Comparison of ENCODE assay signal across 3 cellular contexts in the genomic region with DNA sequence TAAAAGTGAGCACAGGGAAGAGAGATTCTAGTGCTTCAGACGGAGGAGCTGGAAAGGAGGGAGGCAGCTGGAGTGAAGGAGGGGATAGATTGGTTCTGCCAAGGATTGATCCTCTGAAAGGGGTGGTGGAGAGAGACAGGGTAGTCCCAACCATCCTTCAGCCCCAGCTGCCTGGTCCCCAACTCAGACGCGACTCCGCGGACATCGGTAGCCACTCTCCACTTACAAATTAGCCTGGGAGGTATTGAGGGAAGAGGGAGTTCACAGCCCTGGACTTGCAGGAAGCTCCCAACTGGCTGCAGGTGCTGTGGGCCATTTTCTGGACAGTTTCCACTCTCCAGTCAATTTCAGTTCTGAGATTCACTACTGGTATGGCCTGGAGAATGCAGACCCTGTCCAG.
TF ChIP-seq lines count a peak whose summit lies in the region.

No MANE protein-coding gene starts in this region.

TF ChIP-seq in GM23338, 12 proteins besides CTCF, POLR2A, EP300 and RAD21 (continued from another document and continues in another):
- no peak for TF ChIP-seq JUNB (IDR thresholded peaks at IDR 0.05; ENCODE audit: unreplicated experiment)
- no peak for TF ChIP-seq NANOG (IDR thresholded peaks at IDR 0.05; ENCODE audit: borderline replicate concordance)
- no peak for TF ChIP-seq ZNF462 (CRISPR knock-in tag; IDR thresholded peaks at IDR 0.05)
- TF ChIP-seq STAT1 (IDR thresholded peaks at IDR 0.05; ENCODE audit: unreplicated experiment) = no peak
- no peak for TF ChIP-seq POLR2AphosphoS5 (IDR thresholded peaks at IDR 0.05; ENCODE audit: low read depth)
- TF ChIP-seq ZNF331 (CRISPR knock-in tag; IDR thresholded peaks at IDR 0.05; ENCODE audit: low read depth) = no peak
- no peak for TF ChIP-seq ZNF114 (CRISPR knock-in tag; IDR thresholded peaks at IDR 0.05)

TF ChIP-seq in WTC11, 78 proteins besides CTCF, POLR2A, EP300 and RAD21 (continued from another document):
- TF ChIP-seq GRHL2 (CRISPR knock-in tag; IDR thresholded peaks at IDR 0.05; ENCODE audit: insufficient replicate concordance, severe bottlenecking) (no peak), KAT7 (CRISPR knock-in tag; IDR thresholded peaks at IDR 0.05; ENCODE audit: borderline replicate concordance) (no peak), SP1 (CRISPR knock-in tag; conservative IDR thresholded peaks at IDR 0.05) (no peak), PRRX2 (CRISPR knock-in tag; IDR thresholded peaks at IDR 0.05) (no peak), HMGXB4 (CRISPR knock-in tag; IDR thresholded peaks at IDR 0.05) (no peak), ZNF232 (CRISPR knock-in tag; IDR thresholded peaks at IDR 0.05) (no peak), RORB (CRISPR knock-in tag; IDR thresholded peaks at IDR 0.05) (no peak), EMX1 (CRISPR knock-in tag; IDR thresholded peaks at IDR 0.05) (no peak)
- TF ChIP-seq, protein P1, sequence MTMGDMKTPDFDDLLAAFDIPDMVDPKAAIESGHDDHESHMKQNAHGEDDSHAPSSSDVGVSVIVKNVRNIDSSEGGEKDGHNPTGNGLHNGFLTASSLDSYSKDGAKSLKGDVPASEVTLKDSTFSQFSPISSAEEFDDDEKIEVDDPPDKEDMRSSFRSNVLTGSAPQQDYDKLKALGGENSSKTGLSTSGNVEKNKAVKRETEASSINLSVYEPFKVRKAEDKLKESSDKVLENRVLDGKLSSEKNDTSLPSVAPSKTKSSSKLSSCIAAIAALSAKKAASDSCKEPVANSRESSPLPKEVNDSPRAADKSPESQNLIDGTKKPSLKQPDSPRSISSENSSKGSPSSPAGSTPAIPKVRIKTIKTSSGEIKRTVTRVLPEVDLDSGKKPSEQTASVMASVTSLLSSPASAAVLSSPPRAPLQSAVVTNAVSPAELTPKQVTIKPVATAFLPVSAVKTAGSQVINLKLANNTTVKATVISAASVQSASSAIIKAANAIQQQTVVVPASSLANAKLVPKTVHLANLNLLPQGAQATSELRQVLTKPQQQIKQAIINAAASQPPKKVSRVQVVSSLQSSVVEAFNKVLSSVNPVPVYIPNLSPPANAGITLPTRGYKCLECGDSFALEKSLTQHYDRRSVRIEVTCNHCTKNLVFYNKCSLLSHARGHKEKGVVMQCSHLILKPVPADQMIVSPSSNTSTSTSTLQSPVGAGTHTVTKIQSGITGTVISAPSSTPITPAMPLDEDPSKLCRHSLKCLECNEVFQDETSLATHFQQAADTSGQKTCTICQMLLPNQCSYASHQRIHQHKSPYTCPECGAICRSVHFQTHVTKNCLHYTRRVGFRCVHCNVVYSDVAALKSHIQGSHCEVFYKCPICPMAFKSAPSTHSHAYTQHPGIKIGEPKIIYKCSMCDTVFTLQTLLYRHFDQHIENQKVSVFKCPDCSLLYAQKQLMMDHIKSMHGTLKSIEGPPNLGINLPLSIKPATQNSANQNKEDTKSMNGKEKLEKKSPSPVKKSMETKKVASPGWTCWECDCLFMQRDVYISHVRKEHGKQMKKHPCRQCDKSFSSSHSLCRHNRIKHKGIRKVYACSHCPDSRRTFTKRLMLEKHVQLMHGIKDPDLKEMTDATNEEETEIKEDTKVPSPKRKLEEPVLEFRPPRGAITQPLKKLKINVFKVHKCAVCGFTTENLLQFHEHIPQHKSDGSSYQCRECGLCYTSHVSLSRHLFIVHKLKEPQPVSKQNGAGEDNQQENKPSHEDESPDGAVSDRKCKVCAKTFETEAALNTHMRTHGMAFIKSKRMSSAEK (CRISPR knock-in tag; IDR thresholded peaks at IDR 0.05; ENCODE audit: borderline replicate concordance) = no peak
- TF ChIP-seq, protein P2, sequence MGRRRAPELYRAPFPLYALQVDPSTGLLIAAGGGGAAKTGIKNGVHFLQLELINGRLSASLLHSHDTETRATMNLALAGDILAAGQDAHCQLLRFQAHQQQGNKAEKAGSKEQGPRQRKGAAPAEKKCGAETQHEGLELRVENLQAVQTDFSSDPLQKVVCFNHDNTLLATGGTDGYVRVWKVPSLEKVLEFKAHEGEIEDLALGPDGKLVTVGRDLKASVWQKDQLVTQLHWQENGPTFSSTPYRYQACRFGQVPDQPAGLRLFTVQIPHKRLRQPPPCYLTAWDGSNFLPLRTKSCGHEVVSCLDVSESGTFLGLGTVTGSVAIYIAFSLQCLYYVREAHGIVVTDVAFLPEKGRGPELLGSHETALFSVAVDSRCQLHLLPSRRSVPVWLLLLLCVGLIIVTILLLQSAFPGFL (CRISPR knock-in tag; IDR thresholded peaks at IDR 0.05; ENCODE audit: borderline replicate concordance) = no peak
- TF ChIP-seq, protein P3, sequence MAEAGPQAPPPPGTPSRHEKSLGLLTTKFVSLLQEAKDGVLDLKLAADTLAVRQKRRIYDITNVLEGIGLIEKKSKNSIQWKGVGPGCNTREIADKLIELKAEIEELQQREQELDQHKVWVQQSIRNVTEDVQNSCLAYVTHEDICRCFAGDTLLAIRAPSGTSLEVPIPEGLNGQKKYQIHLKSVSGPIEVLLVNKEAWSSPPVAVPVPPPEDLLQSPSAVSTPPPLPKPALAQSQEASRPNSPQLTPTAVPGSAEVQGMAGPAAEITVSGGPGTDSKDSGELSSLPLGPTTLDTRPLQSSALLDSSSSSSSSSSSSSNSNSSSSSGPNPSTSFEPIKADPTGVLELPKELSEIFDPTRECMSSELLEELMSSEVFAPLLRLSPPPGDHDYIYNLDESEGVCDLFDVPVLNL (CRISPR knock-in tag; IDR thresholded peaks at IDR 0.05; ENCODE audit: borderline replicate concordance, low read depth) = no peak
- TF ChIP-seq, protein P4, sequence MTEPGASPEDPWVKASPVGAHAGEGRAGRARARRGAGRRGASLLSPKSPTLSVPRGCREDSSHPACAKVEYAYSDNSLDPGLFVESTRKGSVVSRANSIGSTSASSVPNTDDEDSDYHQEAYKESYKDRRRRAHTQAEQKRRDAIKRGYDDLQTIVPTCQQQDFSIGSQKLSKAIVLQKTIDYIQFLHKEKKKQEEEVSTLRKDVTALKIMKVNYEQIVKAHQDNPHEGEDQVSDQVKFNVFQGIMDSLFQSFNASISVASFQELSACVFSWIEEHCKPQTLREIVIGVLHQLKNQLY (CRISPR knock-in tag; IDR thresholded peaks at IDR 0.05) = no peak

TF ChIP-seq in SK-N-SH, 30 proteins besides CTCF, POLR2A, EP300 and RAD21 (continued from another document):
- TF ChIP-seq USF2 (IDR thresholded peaks at IDR 0.05; ENCODE audit: borderline replicate concordance, low read depth, low read length) (no peak), NFIC (IDR thresholded peaks at IDR 0.05; ENCODE audit: borderline replicate concordance) (no peak), GATA2 (CRISPR knock-in tag; IDR thresholded peaks at IDR 0.05) (no peak)
